17 cellular contexts compared by ENCODE assay signal in genomic region chr5:30768061-30768460, GRCh38.
DNase-seq lines count a peak whose midpoint lies in the region; ATAC-seq and TF ChIP-seq lines count a peak whose summit lies in the region.
"Had no signal": no experiment of that assay in that cellular context is flagged by ENCODE, and none has a peak within 500 bp of the region (broad histone marks: within the 10 kb centered on the region; RNA-seq: fewer than 3 reads in every experiment).

No MANE protein-coding gene starts in this region.

- no peaks in the 10 kb centered on the region for H3K36me3 ChIP-seq in GM23248 (ENCODE audit: low read depth)
- no peaks in the 10 kb centered on the region for H3K36me3 ChIP-seq in CD8-positive, alpha-beta T cell (ENCODE audit: insufficient read depth, low read length)
- H3K36me3 ChIP-seq: HAP-1 had no signal

- H3K27me3 Mint-ChIP-seq in CD8-positive, alpha-beta T cell (ENCODE audit: low read depth), result no peaks in the 10 kb centered on the region
- H3K27me3 Mint-ChIP-seq in stimulated activated memory B cell treated with anti-CD40 and anti-IgM and Interleukin-4, amounts not matched to agents 10 μg/mL and 1 μg/mL and 100 μg/mL, for 72 hours, result no peaks in the 10 kb centered on the region
- H3K27me3 Mint-ChIP-seq: B cell; CD4-positive, alpha-beta T cell had no signal

- H4K20me1 ChIP-seq in GM23248 (ENCODE audit: insufficient read depth), result no peaks in the 10 kb centered on the region

- H3K4me2 ChIP-seq in GM23248 (ENCODE audit: unreplicated experiment), result no peak overlapping the region
- H3K4me2 ChIP-seq: GM23338 had no signal

- no peaks in the 10 kb centered on the region for H3K36me3 Mint-ChIP-seq in CD8-positive, alpha-beta T cell
- no peaks in the 10 kb centered on the region for H3K36me3 Mint-ChIP-seq in stimulated activated memory B cell treated with anti-CD40 and anti-IgM and Interleukin-4, amounts not matched to agents 10 μg/mL and 1 μg/mL and 100 μg/mL, for 72 hours

- no peaks in the 10 kb centered on the region for H3K4me1 Mint-ChIP-seq in CD8-positive, alpha-beta T cell (ENCODE audit: low read depth)
- H3K4me1 Mint-ChIP-seq in stimulated activated memory B cell treated with anti-CD40 and anti-IgM and Interleukin-4, amounts not matched to agents 10 μg/mL and 1 μg/mL and 100 μg/mL, for 72 hours, result no peaks in the 10 kb centered on the region
- H3K4me1 Mint-ChIP-seq: B cell, GM23338 had no signal

- no peak overlapping the region for H3K4me3 Mint-ChIP-seq in CD8-positive, alpha-beta T cell
- no peak overlapping the region for H3K4me3 Mint-ChIP-seq in stimulated activated memory B cell treated with anti-CD40 and anti-IgM and Interleukin-4, amounts not matched to agents 10 μg/mL and 1 μg/mL and 100 μg/mL, for 72 hours
- H3K4me3 Mint-ChIP-seq: B cell; CD4-positive, alpha-beta T cell; GM23338 had no signal

- H3K9me3 Mint-ChIP-seq in CD8-positive, alpha-beta T cell, result peaks cover 6% of the 10 kb centered on the region
- H3K9me3 Mint-ChIP-seq in stimulated activated memory B cell treated with anti-CD40 and anti-IgM and Interleukin-4, amounts not matched to agents 10 μg/mL and 1 μg/mL and 100 μg/mL, for 72 hours, result no peaks in the 10 kb centered on the region
- H3K9me3 Mint-ChIP-seq: GM23338 had no signal

- H3F3A ChIP-seq in GM23248 (ENCODE audit: insufficient read depth), result no peaks in the 10 kb centered on the region

- no peaks in the 10 kb centered on the region for H3K9me3 ChIP-seq in GM23248 (ENCODE audit: low read depth)
- H3K9me3 ChIP-seq in CD8-positive, alpha-beta T cell (ENCODE audit: low read length), result no peaks in the 10 kb centered on the region
- H3K9me3 ChIP-seq: HAP-1 had no signal

- no peaks in the 10 kb centered on the region for H3K9me2 ChIP-seq in GM23248 (ENCODE audit: insufficient read depth)

- POLR2A ChIA-PET in CD8-positive, alpha-beta T cell (lab: Charles Lee), result no interaction called here

- in situ Hi-C loops in GM23248 (cut with MboI), result no loop called here

- no peaks in the 10 kb centered on the region for H3K4me1 ChIP-seq in GM23248 (ENCODE audit: insufficient read depth)
- no peaks in the 10 kb centered on the region for H3K4me1 ChIP-seq in CD8-positive, alpha-beta T cell (ENCODE audit: insufficient read depth, low read length)

- no peak overlapping the region for H3K4me3 ChIP-seq in GM23248
- H3K4me3 ChIP-seq in CD8-positive, alpha-beta T cell (ENCODE audit: low read depth, low read length), result no peak overlapping the region
- H3K4me3 ChIP-seq: GM23338, HAP-1, K562 had no signal

- no peaks in the 10 kb centered on the region for H3K27me3 ChIP-seq in GM23248 (replicated peaks; ENCODE audit: insufficient read depth)
- H3K27me3 ChIP-seq in CD8-positive, alpha-beta T cell (ENCODE audit: insufficient read depth, low read length), result no peaks in the 10 kb centered on the region

- ATAC-seq in CD8-positive, alpha-beta T cell, result no peak
- no peak for ATAC-seq in stimulated activated memory B cell treated with anti-CD40 and anti-IgM and Interleukin-4, amounts not matched to agents 10 μg/mL and 1 μg/mL and 100 μg/mL, for 72 hours
- ATAC-seq in HG03354 (IDR thresholded peaks at IDR 0.05; ENCODE audit: poor library complexity, severe bottlenecking, unreplicated experiment), result no peak
- ATAC-seq: GM23338, K562 had no signal

- no peak overlapping the region for H3K9ac ChIP-seq in GM23248

- CTCF ChIA-PET in CD8-positive, alpha-beta T cell (lab: Charles Lee), result no interaction called here

- intact Hi-C loops in CD8-positive, alpha-beta T cell (cut with DNase I, micrococcal nuclease), result no loop called here

- no peaks in the 10 kb centered on the region for H3K79me2 ChIP-seq in GM23248 (ENCODE audit: insufficient read depth)

- no peak overlapping the region for H3K27ac ChIP-seq in GM23248
- no peak overlapping the region for H3K27ac ChIP-seq in CD8-positive, alpha-beta T cell (ENCODE audit: low read depth, low read length)

- no peak overlapping the region; the same call in 1 of the 2 replicates for H2AFZ ChIP-seq in GM23248
- H2AFZ ChIP-seq: GM23338 had no signal

- no peak overlapping the region for H3K27ac Mint-ChIP-seq in CD8-positive, alpha-beta T cell
- H3K27ac Mint-ChIP-seq in stimulated activated memory B cell treated with anti-CD40 and anti-IgM and Interleukin-4, amounts not matched to agents 10 μg/mL and 1 μg/mL and 100 μg/mL, for 72 hours, result no peak overlapping the region
- H3K27ac Mint-ChIP-seq: B cell; CD4-positive, alpha-beta T cell; GM23338 had no signal

- DNase-seq in GM23248 (peak; percentile 15), amniotic epithelial cell (ENCODE audit: low read depth) (peak; percentile 53), fibroblast of peridontal ligament (ENCODE audit: extremely low read depth) (peak; percentile 68), retina (no peak)
- DNase-seq in CD8-positive, alpha-beta T cell, result no peak
- DNase-seq: ACHN; C1 segment of cervical spinal cord; CD4-positive, alpha-beta T cell; DMS79 treated with DMSO at 0.1 percent for 48 hours; EL; Karpas-422 had no signal

- TF ChIP-seq CTCF in CD8-positive, alpha-beta T cell (IDR thresholded peaks at IDR 0.05), result no peak

Comparison
In these comparisons a context has a peak if more than half of its experiments do, and no peak if none do; other contexts are left out.
1. DNase-seq: peak in GM23248 (single experiment), amniotic epithelial cell (single experiment) and fibroblast of peridontal ligament (single experiment); none in CD8-positive, alpha-beta T cell (0 of 7) and retina (single experiment).